18 cellular contexts compared by ENCODE assay signal in genomic region chr12:68871396-68871795, GRCh38.
"Had no signal": no experiment of that assay in that cellular context is flagged by ENCODE, and none has a peak within 500 bp of the region (broad histone marks: within the 10 kb centered on the region; RNA-seq: fewer than 3 reads in every experiment).

No MANE protein-coding gene starts in this region.

- H3K4me3 ChIP-seq: coronary artery, gastroesophageal sphincter, ovary, right atrium auricular region, stomach, thoracic aorta had no signal

- DNase-seq: effector CD4-positive, alpha-beta T cell; glutamatergic neuron; islet precursor cell; mammary epithelial cell; naive thymus-derived CD4-positive, alpha-beta T cell; nephron progenitor cell; ovary; stimulated activated CD4-positive, alpha-beta T cell treated with anti-CD3 and anti-CD28 coated beads, Interleukin-12 subunit alpha, Interleukin-12 subunit beta, amount 100 ng/mL, for 4 hours; stimulated activated naive CD4-positive, alpha-beta T cell; stomach; substantia nigra had no signal

- H3K4me1 Mint-ChIP-seq: endodermal cell had no signal

- H3K9me3 ChIP-seq: gastroesophageal sphincter, neutrophil, ovary, right atrium auricular region, stomach, thoracic aorta had no signal

- ATAC-seq: gastroesophageal sphincter, left lobe of liver had no signal

- H3K4me3 Mint-ChIP-seq: endodermal cell; naive thymus-derived CD4-positive, alpha-beta T cell; nephron progenitor cell had no signal

- H3K4me1 ChIP-seq: gastroesophageal sphincter, right atrium auricular region, stomach had no signal

- H3K27ac Mint-ChIP-seq: endodermal cell, nephron progenitor cell had no signal

- H3K27me3 ChIP-seq: gastroesophageal sphincter, neutrophil, ovary, right atrium auricular region, stomach had no signal

- H3K9me3 Mint-ChIP-seq: endodermal cell; naive thymus-derived CD4-positive, alpha-beta T cell; nephron progenitor cell had no signal

- H3K27ac ChIP-seq: coronary artery, gastroesophageal sphincter, neutrophil, ovary, right atrium auricular region, stomach, thoracic aorta had no signal

- H3K36me3 ChIP-seq: ovary, right atrium auricular region, thoracic aorta had no signal
